ENCODE assay signal across 15 cellular contexts in the genomic region with DNA sequence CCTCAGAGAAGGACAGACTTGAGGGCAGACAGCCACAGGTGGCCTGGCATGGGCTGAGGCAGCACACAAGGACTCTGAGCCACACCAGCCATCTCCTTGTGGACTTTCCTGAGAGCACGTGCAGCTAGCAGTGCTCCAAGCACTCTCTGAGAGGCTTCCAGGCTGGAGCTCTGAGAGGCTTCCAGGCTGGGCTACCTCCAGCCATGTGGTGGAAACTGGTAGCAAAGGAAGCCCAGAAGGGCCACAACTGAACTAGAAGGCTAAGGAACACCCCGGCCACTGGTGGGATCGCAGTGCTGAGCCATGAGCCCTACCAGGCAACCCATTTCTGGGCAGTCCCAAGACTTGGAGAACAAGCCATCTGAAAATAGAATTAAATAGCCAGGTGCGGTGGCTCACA.
"Had no signal": no experiment of that assay in that cellular context is flagged by ENCODE, and none has a peak within 500 bp of the region (broad histone marks: within the 10 kb centered on the region; RNA-seq: fewer than 3 reads in every experiment).

No MANE protein-coding gene starts in this region.

- H3K27ac Mint-ChIP-seq: activated naive CD8-positive, alpha-beta T cell; natural killer cell treated with Interleukin-12 subunit alpha and Interleukin-12 subunit beta and Interleukin-15 and Interleukin-18, amount 100 ng/mL, for 72 hours had no signal

- H3K4me1 ChIP-seq: testis had no signal

- H3K36me3 Mint-ChIP-seq: activated naive CD8-positive, alpha-beta T cell; natural killer cell treated with Interleukin-12 subunit alpha and Interleukin-12 subunit beta and Interleukin-15 and Interleukin-18, amount 100 ng/mL, for 72 hours had no signal

- H3K27ac ChIP-seq: cardiac muscle cell, stomach, testis, upper lobe of right lung had no signal

- DNase-seq: activated CD4-positive, alpha-beta T cell treated with anti-CD3 and anti-CD28 coated beads, Interleukin-2, amount 50 U/mL, for 1 hour; activated CD8-positive, alpha-beta memory T cell treated with anti-CD3 and anti-CD28 coated beads for 24 hours; activated gamma-delta T cell treated with Interleukin-2 at 50 U/mL for 16 hours; dermis blood vessel endothelial cell; effector memory CD4-positive, alpha-beta T cell; mesendoderm; stimulated activated CD4-positive, alpha-beta T cell treated with anti-CD3 and anti-CD28 coated beads, Interleukin-2, amount 100 ng/mL, for 24 hours; stomach; T-helper 1 cell; T-helper 9 cell; testis; upper lobe of right lung had no signal

- H3K9me3 Mint-ChIP-seq: natural killer cell treated with Interleukin-12 subunit alpha and Interleukin-12 subunit beta and Interleukin-15 and Interleukin-18, amount 100 ng/mL, for 72 hours had no signal

- H3K36me3 ChIP-seq: cardiac muscle cell, stomach, upper lobe of right lung had no signal

- ATAC-seq: natural killer cell treated with Interleukin-12 subunit alpha and Interleukin-12 subunit beta and Interleukin-15 and Interleukin-18, amount 100 ng/mL, for 72 hours; upper lobe of right lung had no signal

- H3K4me3 ChIP-seq: cardiac muscle cell, stomach, testis, upper lobe of right lung had no signal

- H3K4me3 Mint-ChIP-seq: activated naive CD8-positive, alpha-beta T cell; natural killer cell treated with Interleukin-12 subunit alpha and Interleukin-12 subunit beta and Interleukin-15 and Interleukin-18, amount 100 ng/mL, for 72 hours had no signal

- H3K27me3 ChIP-seq: cardiac muscle cell, stomach, testis, upper lobe of right lung had no signal

- H3K9me3 ChIP-seq: stomach, testis, upper lobe of right lung had no signal
